1 cellular context compared by ENCODE assay signal in the genomic region with DNA sequence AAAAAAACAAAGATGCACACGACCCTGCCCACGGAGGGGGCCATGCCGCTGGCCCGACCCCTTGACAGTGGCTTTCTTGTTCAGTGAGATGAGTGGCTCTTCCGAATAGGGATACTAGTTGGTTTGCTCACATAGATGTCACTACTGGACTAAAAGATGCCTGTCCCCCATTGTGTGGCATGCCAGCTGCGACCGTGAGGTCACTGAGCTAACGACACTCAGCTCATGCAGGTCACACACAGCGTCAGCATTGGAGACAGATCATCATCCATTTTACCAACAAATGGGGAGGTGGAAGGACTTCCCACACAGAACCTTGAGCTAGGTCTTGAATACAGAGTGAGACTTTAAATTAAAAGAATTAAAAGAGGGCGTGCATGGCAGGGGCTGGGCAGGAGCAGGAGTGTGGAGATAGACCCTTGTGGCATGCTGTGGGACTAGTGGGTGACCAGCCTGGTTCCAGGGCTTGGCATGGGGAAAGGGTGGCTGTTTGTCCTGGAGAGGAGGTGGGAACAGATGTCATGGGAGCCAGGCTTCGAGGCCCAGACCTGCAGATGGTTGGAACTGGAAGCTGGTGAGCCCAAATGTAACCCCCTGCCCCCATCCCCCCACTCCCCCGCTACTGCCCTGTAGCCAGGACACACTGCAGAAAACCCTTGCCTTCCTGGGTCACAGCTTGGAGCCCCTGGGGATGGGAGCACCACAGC.
A peak's percentile ranks its signal among the peaks of the same experiment; 100 is the strongest.
TF ChIP-seq lines count a peak whose summit lies in the region.

No MANE protein-coding gene starts in this region.

TF ChIP-seq in HepG2, 621 proteins besides CTCF, POLR2A, EP300 and RAD21 (continued from another document):
- no peak for TF ChIP-seq LCORL (IDR thresholded peaks at IDR 0.05)
- 0 out of 2 replicates have a peak, but pooled peaks have one; percentile 17 for TF ChIP-seq LCORL (CRISPR knock-in tag; IDR thresholded peaks at IDR 0.05)
- TF ChIP-seq SP140L (CRISPR knock-in tag; IDR thresholded peaks at IDR 0.05; ENCODE audit: borderline replicate concordance) = no peak
- TF ChIP-seq, protein P1, sequence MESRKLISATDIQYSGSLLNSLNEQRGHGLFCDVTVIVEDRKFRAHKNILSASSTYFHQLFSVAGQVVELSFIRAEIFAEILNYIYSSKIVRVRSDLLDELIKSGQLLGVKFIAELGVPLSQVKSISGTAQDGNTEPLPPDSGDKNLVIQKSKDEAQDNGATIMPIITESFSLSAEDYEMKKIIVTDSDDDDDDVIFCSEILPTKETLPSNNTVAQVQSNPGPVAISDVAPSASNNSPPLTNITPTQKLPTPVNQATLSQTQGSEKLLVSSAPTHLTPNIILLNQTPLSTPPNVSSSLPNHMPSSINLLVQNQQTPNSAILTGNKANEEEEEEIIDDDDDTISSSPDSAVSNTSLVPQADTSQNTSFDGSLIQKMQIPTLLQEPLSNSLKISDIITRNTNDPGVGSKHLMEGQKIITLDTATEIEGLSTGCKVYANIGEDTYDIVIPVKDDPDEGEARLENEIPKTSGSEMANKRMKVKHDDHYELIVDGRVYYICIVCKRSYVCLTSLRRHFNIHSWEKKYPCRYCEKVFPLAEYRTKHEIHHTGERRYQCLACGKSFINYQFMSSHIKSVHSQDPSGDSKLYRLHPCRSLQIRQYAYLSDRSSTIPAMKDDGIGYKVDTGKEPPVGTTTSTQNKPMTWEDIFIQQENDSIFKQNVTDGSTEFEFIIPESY (CRISPR knock-in tag; IDR thresholded peaks at IDR 0.05) = no peak
- TF ChIP-seq, protein P2, sequence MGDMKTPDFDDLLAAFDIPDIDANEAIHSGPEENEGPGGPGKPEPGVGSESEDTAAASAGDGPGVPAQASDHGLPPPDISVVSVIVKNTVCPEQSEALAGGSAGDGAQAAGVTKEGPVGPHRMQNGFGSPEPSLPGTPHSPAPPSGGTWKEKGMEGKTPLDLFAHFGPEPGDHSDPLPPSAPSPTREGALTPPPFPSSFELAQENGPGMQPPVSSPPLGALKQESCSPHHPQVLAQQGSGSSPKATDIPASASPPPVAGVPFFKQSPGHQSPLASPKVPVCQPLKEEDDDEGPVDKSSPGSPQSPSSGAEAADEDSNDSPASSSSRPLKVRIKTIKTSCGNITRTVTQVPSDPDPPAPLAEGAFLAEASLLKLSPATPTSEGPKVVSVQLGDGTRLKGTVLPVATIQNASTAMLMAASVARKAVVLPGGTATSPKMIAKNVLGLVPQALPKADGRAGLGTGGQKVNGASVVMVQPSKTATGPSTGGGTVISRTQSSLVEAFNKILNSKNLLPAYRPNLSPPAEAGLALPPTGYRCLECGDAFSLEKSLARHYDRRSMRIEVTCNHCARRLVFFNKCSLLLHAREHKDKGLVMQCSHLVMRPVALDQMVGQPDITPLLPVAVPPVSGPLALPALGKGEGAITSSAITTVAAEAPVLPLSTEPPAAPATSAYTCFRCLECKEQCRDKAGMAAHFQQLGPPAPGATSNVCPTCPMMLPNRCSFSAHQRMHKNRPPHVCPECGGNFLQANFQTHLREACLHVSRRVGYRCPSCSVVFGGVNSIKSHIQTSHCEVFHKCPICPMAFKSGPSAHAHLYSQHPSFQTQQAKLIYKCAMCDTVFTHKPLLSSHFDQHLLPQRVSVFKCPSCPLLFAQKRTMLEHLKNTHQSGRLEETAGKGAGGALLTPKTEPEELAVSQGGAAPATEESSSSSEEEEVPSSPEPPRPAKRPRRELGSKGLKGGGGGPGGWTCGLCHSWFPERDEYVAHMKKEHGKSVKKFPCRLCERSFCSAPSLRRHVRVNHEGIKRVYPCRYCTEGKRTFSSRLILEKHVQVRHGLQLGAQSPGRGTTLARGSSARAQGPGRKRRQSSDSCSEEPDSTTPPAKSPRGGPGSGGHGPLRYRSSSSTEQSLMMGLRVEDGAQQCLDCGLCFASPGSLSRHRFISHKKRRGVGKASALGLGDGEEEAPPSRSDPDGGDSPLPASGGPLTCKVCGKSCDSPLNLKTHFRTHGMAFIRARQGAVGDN (CRISPR knock-in tag; IDR thresholded peaks at IDR 0.05) = peak; percentile 26; the same call in 1 of the 2 replicates
- peak; percentile 32; the same call in 1 of the 2 replicates for TF ChIP-seq HES4 (CRISPR knock-in tag; IDR thresholded peaks at IDR 0.05; ENCODE audit: borderline replicate concordance)
